ENCODE assay signal across 1 cellular context in genomic region chr19:48713041-48713863, GRCh38.
TF ChIP-seq lines count a peak whose summit lies in the region.

No MANE protein-coding gene starts in this region.

TF ChIP-seq in endothelial cell of umbilical vein, 7 proteins besides CTCF, POLR2A, EP300 and RAD21:
- TF ChIP-seq MYC (IDR thresholded peaks at IDR 0.05; ENCODE audit: low read depth, low read length), result no peak
- TF ChIP-seq, protein P1, sequence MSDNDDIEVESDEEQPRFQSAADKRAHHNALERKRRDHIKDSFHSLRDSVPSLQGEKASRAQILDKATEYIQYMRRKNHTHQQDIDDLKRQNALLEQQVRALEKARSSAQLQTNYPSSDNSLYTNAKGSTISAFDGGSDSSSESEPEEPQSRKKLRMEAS (IDR thresholded peaks at IDR 0.05; ENCODE audit: insufficient read depth, insufficient read length), result no peak
- TF ChIP-seq POLR2AphosphoS5 (IDR thresholded peaks at IDR 0.05; ENCODE audit: insufficient read depth, low read depth, low read length), result no peak
- TF ChIP-seq FOS (IDR thresholded peaks at IDR 0.05; ENCODE audit: borderline replicate concordance, insufficient read depth, low read length), result no peak
- TF ChIP-seq EZH2 (IDR thresholded peaks at IDR 0.05; ENCODE audit: borderline replicate concordance, low read depth, low read length, severe bottlenecking), result no peak
- no peak for TF ChIP-seq GATA2 (IDR thresholded peaks at IDR 0.05; ENCODE audit: insufficient read depth, insufficient read length, low read depth, low read length)
- no peak for TF ChIP-seq JUN (IDR thresholded peaks at IDR 0.05; ENCODE audit: borderline replicate concordance, insufficient read depth, insufficient read length, low read depth)
